ENCODE assay signal across 27 cellular contexts in genomic region chr3:118705827-118706226, GRCh38.
"Had no signal": no experiment of that assay in that cellular context is flagged by ENCODE, and none has a peak within 500 bp of the region (broad histone marks: within the 10 kb centered on the region; RNA-seq: fewer than 3 reads in every experiment).

No MANE protein-coding gene starts in this region.

- H3K4me1 Mint-ChIP-seq: activated B cell treated with CpG ODN at 0.5 μM for 24 hours; activated CD4-positive, alpha-beta memory T cell treated with anti-CD3 and anti-CD28 coated beads, Interleukin-2, amount 10 ng/mL, durations not matched to agents 7 days and 5 days; activated CD4-positive, alpha-beta T cell treated with anti-CD3 and anti-CD28 coated beads, Interleukin-2, amount 10 ng/mL, durations not matched to agents 7 days and 5 days; activated T-helper 17 cell treated with anti-CD3 and anti-CD28 coated beads, Interleukin-2, amount 50 U/mL, for 72 hours; central memory CD8-positive, alpha-beta T cell; T-helper 17 cell had no signal

- DNase-seq: activated B cell treated with CpG ODN at 0.5 μM for 24 hours; activated CD4-positive, alpha-beta memory T cell treated with anti-CD3 and anti-CD28 coated beads, Interleukin-2, amount 10 ng/mL, durations not matched to agents 7 days and 5 days; activated CD4-positive, alpha-beta T cell treated with anti-CD3 and anti-CD28 coated beads for 1 hour; activated CD4-positive, alpha-beta T cell treated with anti-CD3 and anti-CD28 coated beads, Interleukin-2, amount 10 ng/mL, durations not matched to agents 7 days and 5 days; activated gamma-delta T cell; activated naive CD4-positive, alpha-beta T cell treated with anti-CD3 and anti-CD28 coated beads for 36 hours; activated T-cell treated with anti-CD3 and anti-CD28 coated beads for 4 hours; activated T-cell treated with anti-CD3 and anti-CD28 coated beads, Interleukin-2, amount 50 U/mL, for 48 hours; amygdala; Karpas-422; NCI-H1048; NCI-H146; NCI-H2029; NCI-H2107; NCI-H446; NCI-H526; NCI-H774; NK-92 treated with Interleukin-12 subunit alpha and Interleukin-12 subunit beta, amount 100 ng/mL, for 24 hours; PC-3; SIG-M5; T-helper 17 cell; T-helper 9 cell had no signal

- H3K27ac Mint-ChIP-seq: activated B cell treated with CpG ODN at 0.5 μM for 24 hours; activated CD4-positive, alpha-beta memory T cell treated with anti-CD3 and anti-CD28 coated beads, Interleukin-2, amount 10 ng/mL, durations not matched to agents 7 days and 5 days; activated CD4-positive, alpha-beta T cell treated with anti-CD3 and anti-CD28 coated beads, Interleukin-2, amount 10 ng/mL, durations not matched to agents 7 days and 5 days; activated naive CD4-positive, alpha-beta T cell treated with anti-CD3 and anti-CD28 coated beads for 36 hours; activated naive CD8-positive, alpha-beta T cell; activated T-helper 17 cell treated with anti-CD3 and anti-CD28 coated beads, Interleukin-2, amount 50 U/mL, for 72 hours; brain; T-helper 17 cell had no signal

- H3K4me3 Mint-ChIP-seq: activated B cell treated with CpG ODN at 0.5 μM for 24 hours; activated CD4-positive, alpha-beta memory T cell treated with anti-CD3 and anti-CD28 coated beads, Interleukin-2, amount 10 ng/mL, durations not matched to agents 7 days and 5 days; activated CD4-positive, alpha-beta T cell treated with anti-CD3 and anti-CD28 coated beads, Interleukin-2, amount 10 ng/mL, durations not matched to agents 7 days and 5 days; activated naive CD4-positive, alpha-beta T cell treated with anti-CD3 and anti-CD28 coated beads for 36 hours; activated naive CD8-positive, alpha-beta T cell; activated T-helper 17 cell treated with anti-CD3 and anti-CD28 coated beads, Interleukin-2, amount 50 U/mL, for 72 hours; central memory CD8-positive, alpha-beta T cell; T-helper 17 cell had no signal

- H3K27me3 Mint-ChIP-seq: activated B cell treated with CpG ODN at 0.5 μM for 24 hours; activated CD4-positive, alpha-beta memory T cell treated with anti-CD3 and anti-CD28 coated beads, Interleukin-2, amount 10 ng/mL, durations not matched to agents 7 days and 5 days; activated CD4-positive, alpha-beta T cell treated with anti-CD3 and anti-CD28 coated beads, Interleukin-2, amount 10 ng/mL, durations not matched to agents 7 days and 5 days; activated naive CD8-positive, alpha-beta T cell; activated T-helper 17 cell treated with anti-CD3 and anti-CD28 coated beads, Interleukin-2, amount 50 U/mL, for 72 hours; central memory CD8-positive, alpha-beta T cell had no signal

- H3K4me3 ChIP-seq: K562 had no signal

- H3K36me3 Mint-ChIP-seq: activated naive CD8-positive, alpha-beta T cell; brain had no signal

- H3K9me3 Mint-ChIP-seq: activated B cell treated with CpG ODN at 0.5 μM for 24 hours; activated CD4-positive, alpha-beta memory T cell treated with anti-CD3 and anti-CD28 coated beads, Interleukin-2, amount 10 ng/mL, durations not matched to agents 7 days and 5 days; activated CD4-positive, alpha-beta T cell treated with anti-CD3 and anti-CD28 coated beads, Interleukin-2, amount 10 ng/mL, durations not matched to agents 7 days and 5 days; activated naive CD4-positive, alpha-beta T cell treated with anti-CD3 and anti-CD28 coated beads for 36 hours; activated T-helper 17 cell treated with anti-CD3 and anti-CD28 coated beads, Interleukin-2, amount 50 U/mL, for 72 hours had no signal
